ENCODE assay signal across 1 cellular context in the genomic region with DNA sequence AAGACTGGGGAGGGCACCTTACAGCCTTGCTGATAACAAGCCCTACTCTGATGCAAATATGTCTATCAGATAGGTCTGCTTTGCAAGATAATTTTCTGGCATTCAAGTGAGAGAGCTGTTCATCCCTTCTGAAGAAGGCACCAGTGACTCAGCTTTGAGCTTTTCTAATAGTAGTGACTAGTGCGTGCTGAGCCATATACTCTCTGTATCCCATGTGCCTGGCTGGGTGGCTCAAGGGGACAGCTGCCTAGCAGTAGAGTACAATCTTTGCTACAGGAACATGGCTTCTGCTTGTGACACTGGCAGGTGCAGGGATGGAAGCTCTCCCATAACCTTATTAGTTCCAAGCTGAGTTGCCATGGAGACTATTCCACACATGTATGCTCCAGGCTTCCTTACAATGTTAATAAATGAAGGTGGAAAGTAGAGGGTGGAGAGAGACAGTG.
TF ChIP-seq lines count a peak whose summit lies in the region.

No MANE protein-coding gene starts in this region.

TF ChIP-seq in GM23338, 12 proteins besides CTCF, POLR2A, EP300 and RAD21:
- TF ChIP-seq, protein P1, sequence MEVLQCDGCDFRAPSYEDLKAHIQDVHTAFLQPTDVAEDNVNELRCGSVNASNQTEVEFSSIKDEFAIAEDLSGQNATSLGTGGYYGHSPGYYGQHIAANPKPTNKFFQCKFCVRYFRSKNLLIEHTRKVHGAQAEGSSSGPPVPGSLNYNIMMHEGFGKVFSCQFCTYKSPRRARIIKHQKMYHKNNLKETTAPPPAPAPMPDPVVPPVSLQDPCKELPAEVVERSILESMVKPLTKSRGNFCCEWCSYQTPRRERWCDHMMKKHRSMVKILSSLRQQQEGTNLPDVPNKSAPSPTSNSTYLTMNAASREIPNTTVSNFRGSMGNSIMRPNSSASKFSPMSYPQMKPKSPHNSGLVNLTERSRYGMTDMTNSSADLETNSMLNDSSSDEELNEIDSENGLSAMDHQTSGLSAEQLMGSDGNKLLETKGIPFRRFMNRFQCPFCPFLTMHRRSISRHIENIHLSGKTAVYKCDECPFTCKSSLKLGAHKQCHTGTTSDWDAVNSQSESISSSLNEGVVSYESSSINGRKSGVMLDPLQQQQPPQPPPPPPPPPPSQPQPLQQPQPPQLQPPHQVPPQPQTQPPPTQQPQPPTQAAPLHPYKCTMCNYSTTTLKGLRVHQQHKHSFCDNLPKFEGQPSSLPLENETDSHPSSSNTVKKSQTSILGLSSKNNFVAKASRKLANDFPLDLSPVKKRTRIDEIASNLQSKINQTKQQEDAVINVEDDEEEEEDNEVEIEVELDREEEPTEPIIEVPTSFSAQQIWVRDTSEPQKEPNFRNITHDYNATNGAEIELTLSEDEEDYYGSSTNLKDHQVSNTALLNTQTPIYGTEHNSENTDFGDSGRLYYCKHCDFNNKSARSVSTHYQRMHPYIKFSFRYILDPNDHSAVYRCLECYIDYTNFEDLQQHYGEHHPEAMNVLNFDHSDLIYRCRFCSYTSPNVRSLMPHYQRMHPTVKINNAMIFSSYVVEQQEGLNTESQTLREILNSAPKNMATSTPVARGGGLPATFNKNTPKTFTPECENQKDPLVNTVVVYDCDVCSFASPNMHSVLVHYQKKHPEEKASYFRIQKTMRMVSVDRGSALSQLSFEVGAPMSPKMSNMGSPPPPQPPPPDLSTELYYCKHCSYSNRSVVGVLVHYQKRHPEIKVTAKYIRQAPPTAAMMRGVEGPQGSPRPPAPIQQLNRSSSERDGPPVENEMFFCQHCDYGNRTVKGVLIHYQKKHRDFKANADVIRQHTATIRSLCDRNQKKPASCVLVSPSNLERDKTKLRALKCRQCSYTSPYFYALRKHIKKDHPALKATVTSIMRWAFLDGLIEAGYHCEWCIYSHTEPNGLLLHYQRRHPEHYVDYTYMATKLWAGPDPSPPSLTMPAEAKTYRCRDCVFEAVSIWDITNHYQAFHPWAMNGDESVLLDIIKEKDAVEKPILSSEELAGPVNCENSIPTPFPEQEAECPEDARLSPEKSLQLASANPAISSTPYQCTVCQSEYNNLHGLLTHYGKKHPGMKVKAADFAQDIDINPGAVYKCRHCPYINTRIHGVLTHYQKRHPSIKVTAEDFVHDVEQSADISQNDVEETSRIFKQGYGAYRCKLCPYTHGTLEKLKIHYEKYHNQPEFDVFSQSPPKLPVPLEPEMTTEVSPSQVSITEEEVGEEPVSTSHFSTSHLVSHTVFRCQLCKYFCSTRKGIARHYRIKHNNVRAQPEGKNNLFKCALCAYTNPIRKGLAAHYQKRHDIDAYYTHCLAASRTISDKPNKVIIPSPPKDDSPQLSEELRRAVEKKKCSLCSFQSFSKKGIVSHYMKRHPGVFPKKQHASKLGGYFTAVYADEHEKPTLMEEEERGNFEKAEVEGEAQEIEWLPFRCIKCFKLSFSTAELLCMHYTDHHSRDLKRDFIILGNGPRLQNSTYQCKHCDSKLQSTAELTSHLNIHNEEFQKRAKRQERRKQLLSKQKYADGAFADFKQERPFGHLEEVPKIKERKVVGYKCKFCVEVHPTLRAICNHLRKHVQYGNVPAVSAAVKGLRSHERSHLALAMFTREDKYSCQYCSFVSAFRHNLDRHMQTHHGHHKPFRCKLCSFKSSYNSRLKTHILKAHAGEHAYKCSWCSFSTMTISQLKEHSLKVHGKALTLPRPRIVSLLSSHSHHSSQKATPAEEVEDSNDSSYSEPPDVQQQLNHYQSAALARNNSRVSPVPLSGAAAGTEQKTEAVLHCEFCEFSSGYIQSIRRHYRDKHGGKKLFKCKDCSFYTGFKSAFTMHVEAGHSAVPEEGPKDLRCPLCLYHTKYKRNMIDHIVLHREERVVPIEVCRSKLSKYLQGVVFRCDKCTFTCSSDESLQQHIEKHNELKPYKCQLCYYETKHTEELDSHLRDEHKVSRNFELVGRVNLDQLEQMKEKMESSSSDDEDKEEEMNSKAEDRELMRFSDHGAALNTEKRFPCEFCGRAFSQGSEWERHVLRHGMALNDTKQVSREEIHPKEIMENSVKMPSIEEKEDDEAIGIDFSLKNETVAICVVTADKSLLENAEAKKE (CRISPR knock-in tag; IDR thresholded peaks at IDR 0.05): no peak
- TF ChIP-seq, protein P2, sequence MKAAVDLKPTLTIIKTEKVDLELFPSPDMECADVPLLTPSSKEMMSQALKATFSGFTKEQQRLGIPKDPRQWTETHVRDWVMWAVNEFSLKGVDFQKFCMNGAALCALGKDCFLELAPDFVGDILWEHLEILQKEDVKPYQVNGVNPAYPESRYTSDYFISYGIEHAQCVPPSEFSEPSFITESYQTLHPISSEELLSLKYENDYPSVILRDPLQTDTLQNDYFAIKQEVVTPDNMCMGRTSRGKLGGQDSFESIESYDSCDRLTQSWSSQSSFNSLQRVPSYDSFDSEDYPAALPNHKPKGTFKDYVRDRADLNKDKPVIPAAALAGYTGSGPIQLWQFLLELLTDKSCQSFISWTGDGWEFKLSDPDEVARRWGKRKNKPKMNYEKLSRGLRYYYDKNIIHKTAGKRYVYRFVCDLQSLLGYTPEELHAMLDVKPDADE (IDR thresholded peaks at IDR 0.05): no peak
- TF ChIP-seq EZH2phosphoT487 (IDR thresholded peaks at IDR 0.05; ENCODE audit: unreplicated experiment) (no peak), CREB1 (CRISPR knock-in tag; IDR thresholded peaks at IDR 0.05; ENCODE audit: low read depth) (no peak), ZNF331 (CRISPR knock-in tag; IDR thresholded peaks at IDR 0.05; ENCODE audit: low read depth) (no peak), EZH2 (IDR thresholded peaks at IDR 0.05; ENCODE audit: low read depth, unreplicated experiment) (no peak), ZNF114 (CRISPR knock-in tag; IDR thresholded peaks at IDR 0.05) (no peak), JUNB (IDR thresholded peaks at IDR 0.05; ENCODE audit: unreplicated experiment) (no peak), NANOG (IDR thresholded peaks at IDR 0.05; ENCODE audit: borderline replicate concordance) (no peak), POLR2AphosphoS5 (IDR thresholded peaks at IDR 0.05; ENCODE audit: low read depth) (no peak), STAT1 (IDR thresholded peaks at IDR 0.05; ENCODE audit: unreplicated experiment) (no peak)
- TF ChIP-seq, protein P3, sequence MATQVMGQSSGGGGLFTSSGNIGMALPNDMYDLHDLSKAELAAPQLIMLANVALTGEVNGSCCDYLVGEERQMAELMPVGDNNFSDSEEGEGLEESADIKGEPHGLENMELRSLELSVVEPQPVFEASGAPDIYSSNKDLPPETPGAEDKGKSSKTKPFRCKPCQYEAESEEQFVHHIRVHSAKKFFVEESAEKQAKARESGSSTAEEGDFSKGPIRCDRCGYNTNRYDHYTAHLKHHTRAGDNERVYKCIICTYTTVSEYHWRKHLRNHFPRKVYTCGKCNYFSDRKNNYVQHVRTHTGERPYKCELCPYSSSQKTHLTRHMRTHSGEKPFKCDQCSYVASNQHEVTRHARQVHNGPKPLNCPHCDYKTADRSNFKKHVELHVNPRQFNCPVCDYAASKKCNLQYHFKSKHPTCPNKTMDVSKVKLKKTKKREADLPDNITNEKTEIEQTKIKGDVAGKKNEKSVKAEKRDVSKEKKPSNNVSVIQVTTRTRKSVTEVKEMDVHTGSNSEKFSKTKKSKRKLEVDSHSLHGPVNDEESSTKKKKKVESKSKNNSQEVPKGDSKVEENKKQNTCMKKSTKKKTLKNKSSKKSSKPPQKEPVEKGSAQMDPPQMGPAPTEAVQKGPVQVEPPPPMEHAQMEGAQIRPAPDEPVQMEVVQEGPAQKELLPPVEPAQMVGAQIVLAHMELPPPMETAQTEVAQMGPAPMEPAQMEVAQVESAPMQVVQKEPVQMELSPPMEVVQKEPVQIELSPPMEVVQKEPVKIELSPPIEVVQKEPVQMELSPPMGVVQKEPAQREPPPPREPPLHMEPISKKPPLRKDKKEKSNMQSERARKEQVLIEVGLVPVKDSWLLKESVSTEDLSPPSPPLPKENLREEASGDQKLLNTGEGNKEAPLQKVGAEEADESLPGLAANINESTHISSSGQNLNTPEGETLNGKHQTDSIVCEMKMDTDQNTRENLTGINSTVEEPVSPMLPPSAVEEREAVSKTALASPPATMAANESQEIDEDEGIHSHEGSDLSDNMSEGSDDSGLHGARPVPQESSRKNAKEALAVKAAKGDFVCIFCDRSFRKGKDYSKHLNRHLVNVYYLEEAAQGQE (IDR thresholded peaks at IDR 0.05; ENCODE audit: unreplicated experiment): no peak
